In the genomic region with DNA sequence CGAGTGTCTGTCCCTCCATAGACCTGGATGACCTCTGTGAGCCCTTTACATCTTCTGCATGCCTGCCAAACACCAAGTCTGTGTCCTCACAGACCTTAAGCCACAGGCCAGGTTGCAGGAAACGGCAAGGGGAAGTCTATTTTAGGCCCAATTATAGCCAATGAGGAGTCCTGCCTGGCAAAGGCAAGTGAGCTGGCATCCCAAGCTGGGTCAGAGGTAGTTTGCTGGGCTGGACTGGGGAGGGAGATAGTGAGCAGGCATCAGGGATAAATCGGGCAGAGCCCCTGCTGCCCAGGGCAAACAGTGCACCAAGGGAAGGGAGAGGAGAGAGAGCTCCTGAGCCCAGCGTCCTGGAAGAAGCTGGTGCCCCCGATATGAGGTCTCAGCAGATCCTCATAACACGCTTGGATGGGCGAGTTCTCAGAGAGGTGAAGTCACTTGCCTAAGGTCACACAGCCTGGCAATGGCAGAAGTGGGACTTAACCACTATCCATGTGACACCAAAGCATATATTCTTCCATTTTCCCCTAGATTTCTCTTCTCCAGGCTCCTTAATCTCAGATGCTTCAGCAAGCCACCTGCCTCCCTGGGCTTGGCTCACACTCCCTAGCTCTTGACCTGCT, we compare ENCODE assay signal across 10 cellular contexts. TPM values are rescaled to one million over a fixed set of nuclear protein-coding genes. Genes with fewer than 3 reads are reported as not detected.
DNase-seq lines count a peak whose midpoint lies in the region; ATAC-seq and TF ChIP-seq lines count a peak whose summit lies in the region.
"Had no signal": no experiment of that assay in that cellular context is flagged by ENCODE, and none has a peak within 500 bp of the region (broad histone marks: within the 10 kb centered on the region; RNA-seq: fewer than 3 reads in every experiment).

No MANE protein-coding gene starts in this region.

- H3K27me3 Mint-ChIP-seq in GM23338 (ENCODE audit: insufficient read depth, low read depth, poor library complexity): peaks cover 25% of the 10 kb centered on the region

- CTCF ChIA-PET in AG04449 (lab: Yijun Ruan, JAX): interaction anchor here (0.7 to 16.8 kb wide), 11 partner anchors 9 to 289 kb away, joined by 3 to 263 read pairs (median 4); no protein-coding TSS in a partner anchor

- no peak overlapping the region for H2AFZ ChIP-seq in GM23338

- DNase-seq in AG04449 (ENCODE audit: low read depth, low spot score) (no peak), GM23338 (ENCODE audit: low spot score) (peak; percentile 75), SK-MEL-5 (ENCODE audit: low read depth, low spot score) (peak; percentile 80), foreskin keratinocyte (no peak), globus pallidus (ENCODE audit: low spot score) (no peak), G401 (ENCODE audit: low spot score) (no peak), germinal center (ENCODE audit: low spot score) (no peak)
- DNase-seq: body of pancreas, NCI-H146 had no signal

- H3K4me3 ChIP-seq in AG04449 (ENCODE audit: low read depth, low read length) (no peak overlapping the region), GM23338 (no peak overlapping the region)
- H3K4me3 ChIP-seq: body of pancreas had no signal

- POLR2A ChIA-PET in AG04449 (lab: Yijun Ruan, JAX): interaction anchor here (1.4 kb wide), 2 partner anchors 10 to 288 kb away, joined by 3 read pairs; no protein-coding TSS in a partner anchor

- peaks cover 13% of the 10 kb centered on the region for H3K4me1 Mint-ChIP-seq in GM23338

- TF ChIP-seq CTCF in AG04449 (IDR thresholded peaks at IDR 0.05; ENCODE audit: insufficient read depth, low read length, missing control alignments) (peak; percentile 25), GM23338 (conservative IDR thresholded peaks at IDR 0.05; ENCODE audit: low read depth in 2 of 2) (peak; percentile 39 to 45; a peak in 3 of 4 replicates), foreskin keratinocyte (conservative IDR thresholded peaks at IDR 0.05) (peak; percentile 41)

- no peaks in the 10 kb centered on the region for H3K36me3 Mint-ChIP-seq in GM23338 (ENCODE audit: low read depth)

- H3K27me3 ChIP-seq in GM23338 (ENCODE audit: insufficient read depth) (peaks cover 10% of the 10 kb centered on the region; the same call in 1 of the 2 replicates), foreskin keratinocyte (no peaks in the 10 kb centered on the region)
- H3K27me3 ChIP-seq: body of pancreas had no signal

- H3K9me3 Mint-ChIP-seq in GM23338: no peaks in the 10 kb centered on the region

- 0 out of 2 replicates have a peak, but pooled peaks cover 2% of the 10 kb centered on the region for H3K9me2 ChIP-seq in GM23338 (ENCODE audit: insufficient read depth)

- no peaks in the 10 kb centered on the region for H3K79me2 ChIP-seq in GM23338 (replicated peaks; ENCODE audit: insufficient read depth)

- in situ Hi-C loops in SK-MEL-5 (cut with HindIII; ENCODE audit: low pct_unique_long_range_greater_than_20kb, low sequenced_read_pairs): no loop called here
- in situ Hi-C loops in G401 (cut with HindIII; ENCODE audit: low sequenced_read_pairs): no loop called here

- H3K4me2 ChIP-seq in GM23338: no peak overlapping the region

- H3K36me3 ChIP-seq in GM23338 (ENCODE audit: insufficient read depth): no peaks in the 10 kb centered on the region

- no peak overlapping the region for H3K4me3 Mint-ChIP-seq in GM23338

- H3K27ac Mint-ChIP-seq in GM23338: no peak overlapping the region

- H3K4me1 ChIP-seq in GM23338 (ENCODE audit: insufficient read depth) (peaks cover 7% of the 10 kb centered on the region), foreskin keratinocyte (peaks cover 2% of the 10 kb centered on the region)

- ATAC-seq in GM23338: peak; percentile 26
- no peak for ATAC-seq in foreskin keratinocyte
- no peak for ATAC-seq in GM19467 (IDR thresholded peaks at IDR 0.05; ENCODE audit: unreplicated experiment)
- ATAC-seq: body of pancreas had no signal

- H4K20me1 ChIP-seq in GM23338 (replicated peaks; ENCODE audit: insufficient read depth): no peaks in the 10 kb centered on the region

- H3F3A ChIP-seq in GM23338 (replicated peaks; ENCODE audit: low read depth): no peaks in the 10 kb centered on the region

- H3K27ac ChIP-seq in GM23338 (ENCODE audit: low read depth): no peak overlapping the region
- no peak overlapping the region for H3K27ac ChIP-seq in foreskin keratinocyte
- H3K27ac ChIP-seq: body of pancreas had no signal

TF ChIP-seq in GM23338, 12 proteins besides CTCF, POLR2A, EP300 and RAD21 (continues in another document):
- TF ChIP-seq POLR2AphosphoS5 (IDR thresholded peaks at IDR 0.05; ENCODE audit: low read depth) (no peak), ZNF462 (CRISPR knock-in tag; IDR thresholded peaks at IDR 0.05) (no peak), CREB1 (CRISPR knock-in tag; IDR thresholded peaks at IDR 0.05; ENCODE audit: low read depth) (no peak), ZNF331 (CRISPR knock-in tag; IDR thresholded peaks at IDR 0.05; ENCODE audit: low read depth) (no peak), NANOG (IDR thresholded peaks at IDR 0.05; ENCODE audit: borderline replicate concordance) (no peak)

RNA-seq across cellular contexts. Expression of gene RELT, which starts 3.7 kb away (rescaled TPM):
- total RNA-seq in GM23338 (2014; rRNA removed; shearing (Covaris generic)): 6.2 and 6.3 TPM in 2 replicates
- polyA plus RNA-seq in GM23338 (2016; fragmentation: Nextera tagmentation; extraction: Ambion mirVana) (2.0 and 2.1 TPM in 2 replicates), foreskin keratinocyte (8.1 and 10.7 TPM in 2 replicates)
- total RNA-seq in SK-MEL-5 (2014; rRNA removed; shearing (Covaris generic)): 11.8 and 11.9 TPM in 2 replicates
- 13.4 and 15.7 TPM in 2 replicates for polyA plus RNA-seq in SK-MEL-5 (2015; cell fraction: cytosol; rRNA removed)
- polyA plus RNA-seq in SK-MEL-5 (2015; cell fraction: nucleus; rRNA removed): 24.1 and 35.5 TPM in 2 replicates
- 11.6 and 12.7 TPM in 2 replicates for total RNA-seq in foreskin keratinocyte
- total RNA-seq in G401 (2014; rRNA removed; shearing (Covaris generic)): 6.2 and 6.7 TPM in 2 replicates

Comparison
In these comparisons a context has a peak if more than half of its experiments do, and no peak if none do; other contexts are left out.
1. DNase-seq: peak in GM23338 (single experiment) and SK-MEL-5 (single experiment); none in AG04449 (single experiment), foreskin keratinocyte (0 of 2), globus pallidus (single experiment), G401 (single experiment) and germinal center (single experiment).
2. Peak in every context shown above with its lines, with median percentiles within 50 percentile points of each other: CTCF ChIP-seq.